18 cellular contexts compared by ENCODE assay signal in the genomic region with DNA sequence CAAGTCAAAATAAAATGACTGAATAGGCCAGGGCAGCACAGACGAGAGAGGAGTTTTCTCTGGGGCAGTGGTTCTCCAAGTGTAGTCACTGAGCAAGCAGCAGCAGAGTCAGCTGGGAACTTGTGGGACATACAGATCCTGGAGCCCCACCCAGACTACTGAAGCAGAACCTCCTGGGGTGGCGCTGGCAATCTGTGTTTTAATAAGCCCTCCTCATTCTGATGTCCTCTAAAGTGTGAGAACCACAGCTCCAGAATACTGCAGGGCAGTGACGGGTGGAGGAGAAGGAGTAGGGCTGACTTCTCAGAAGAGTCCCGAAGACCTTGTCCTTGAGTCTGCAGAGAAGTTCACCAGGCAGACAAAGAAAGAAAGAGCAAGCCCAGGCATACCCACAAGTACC.
"Had no signal": no experiment of that assay in that cellular context is flagged by ENCODE, and none has a peak within 500 bp of the region (broad histone marks: within the 10 kb centered on the region; RNA-seq: fewer than 3 reads in every experiment).

No MANE protein-coding gene starts in this region.

- H3K27ac Mint-ChIP-seq: activated CD8-positive, alpha-beta memory T cell treated with anti-CD3 and anti-CD28 coated beads, Interleukin-2, amount 10 ng/mL, durations not matched to agents 7 days and 5 days; activated naive CD8-positive, alpha-beta T cell; activated T-cell treated with anti-CD3 and anti-CD28 coated beads, Interleukin-2, amount 50 U/mL, for 24 hours; brain; stimulated activated memory B cell treated with anti-CD40 and anti-IgM and Interleukin-4, amounts not matched to agents 10 μg/mL and 1 μg/mL and 100 μg/mL, for 72 hours; T-helper 17 cell had no signal

- H3K27me3 Mint-ChIP-seq: activated naive CD8-positive, alpha-beta T cell had no signal

- H3K4me1 Mint-ChIP-seq: activated CD8-positive, alpha-beta memory T cell treated with anti-CD3 and anti-CD28 coated beads, Interleukin-2, amount 10 ng/mL, durations not matched to agents 7 days and 5 days; T-helper 17 cell had no signal

- DNase-seq: activated CD4-positive, CD25-positive, alpha-beta regulatory T cell; activated CD8-positive, alpha-beta memory T cell treated with anti-CD3 and anti-CD28 coated beads, Interleukin-2, amount 10 ng/mL, durations not matched to agents 7 days and 5 days; activated effector memory CD4-positive, alpha-beta T cell treated with anti-CD3 and anti-CD28 coated beads, Interleukin-2, amount 50 U/mL, for 16 hours; activated T-cell treated with anti-CD3 and anti-CD28 coated beads, Interleukin-2, amount 50 U/mL, for 24 hours; amygdala; dermis blood vessel endothelial cell; kidney; naive thymus-derived CD8-positive, alpha-beta T cell; nucleus accumbens; right cardiac atrium; spleen; stimulated activated CD4-positive, alpha-beta T cell treated with anti-CD3 and anti-CD28 coated beads, Interleukin-1b, Interleukin-23, amount 100 ng/mL, for 48 hours; T-helper 17 cell had no signal

- H3K27me3 ChIP-seq: gastroesophageal sphincter, spleen had no signal

- H3K36me3 ChIP-seq: gastroesophageal sphincter, spleen had no signal

- H3K9me3 ChIP-seq: gastroesophageal sphincter had no signal

- H3K4me3 Mint-ChIP-seq: activated CD8-positive, alpha-beta memory T cell treated with anti-CD3 and anti-CD28 coated beads, Interleukin-2, amount 10 ng/mL, durations not matched to agents 7 days and 5 days; activated naive CD8-positive, alpha-beta T cell; activated T-cell treated with anti-CD3 and anti-CD28 coated beads, Interleukin-2, amount 50 U/mL, for 24 hours; brain; naive thymus-derived CD8-positive, alpha-beta T cell; stimulated activated memory B cell treated with anti-CD40 and anti-IgM and Interleukin-4, amounts not matched to agents 10 μg/mL and 1 μg/mL and 100 μg/mL, for 72 hours; T-helper 17 cell had no signal

- H3K27ac ChIP-seq: gastroesophageal sphincter, spleen had no signal

- H3K36me3 Mint-ChIP-seq: activated CD8-positive, alpha-beta memory T cell treated with anti-CD3 and anti-CD28 coated beads, Interleukin-2, amount 10 ng/mL, durations not matched to agents 7 days and 5 days; activated naive CD8-positive, alpha-beta T cell; naive thymus-derived CD8-positive, alpha-beta T cell; stimulated activated memory B cell treated with anti-CD40 and anti-IgM and Interleukin-4, amounts not matched to agents 10 μg/mL and 1 μg/mL and 100 μg/mL, for 72 hours had no signal

- ATAC-seq: activated CD8-positive, alpha-beta memory T cell treated with anti-CD3 and anti-CD28 coated beads, Interleukin-2, amount 10 ng/mL, durations not matched to agents 7 days and 5 days; gastroesophageal sphincter; naive thymus-derived CD8-positive, alpha-beta T cell; right cardiac atrium; SK-N-SH treated with all-trans-retinoic acid at 6 μM for 48 hours; stimulated activated memory B cell treated with anti-CD40 and anti-IgM and Interleukin-4, amounts not matched to agents 10 μg/mL and 1 μg/mL and 100 μg/mL, for 72 hours; T-helper 17 cell had no signal

- H3K4me3 ChIP-seq: gastroesophageal sphincter, spleen had no signal

- H3K9me3 Mint-ChIP-seq: activated T-cell treated with anti-CD3 and anti-CD28 coated beads, Interleukin-2, amount 50 U/mL, for 24 hours; naive thymus-derived CD8-positive, alpha-beta T cell had no signal

- H3K4me1 ChIP-seq: gastroesophageal sphincter, spleen had no signal
